14 cellular contexts compared by ENCODE assay signal in genomic region chr18:22822841-22823508, GRCh38.
DNase-seq lines count a peak whose midpoint lies in the region; ATAC-seq, FAIRE-seq and TF ChIP-seq lines count a peak whose summit lies in the region.
"Had no signal": no experiment of that assay in that cellular context is flagged by ENCODE, and none has a peak within 500 bp of the region (broad histone marks: within the 10 kb centered on the region; RNA-seq: fewer than 3 reads in every experiment).

No MANE protein-coding gene starts in this region.

- H3K79me2 ChIP-seq in keratinocyte (ENCODE audit: control insufficient read depth, insufficient read depth, low read length): no peaks in the 10 kb centered on the region

- no peaks in the 10 kb centered on the region for H3K9me3 Mint-ChIP-seq in natural killer cell
- H3K9me3 Mint-ChIP-seq: activated naive CD8-positive, alpha-beta T cell treated with anti-CD3 and anti-CD28 coated beads, Interleukin-2, amount 10 ng/mL, durations not matched to agents 7 days and 5 days had no signal

- H3K27me3 ChIP-seq in keratinocyte (ENCODE audit: control insufficient read depth, extremely low read depth, insufficient read depth, low read length): no peaks in the 10 kb centered on the region

- no peak overlapping the region for H3K27ac Mint-ChIP-seq in natural killer cell
- H3K27ac Mint-ChIP-seq: activated naive CD8-positive, alpha-beta T cell treated with anti-CD3 and anti-CD28 coated beads, Interleukin-2, amount 10 ng/mL, durations not matched to agents 7 days and 5 days had no signal

- no peaks in the 10 kb centered on the region for H3K9me1 ChIP-seq in keratinocyte (ENCODE audit: control insufficient read depth, extremely low read depth, insufficient read depth, low read length)

- no peak overlapping the region for H3K4me2 ChIP-seq in keratinocyte (ENCODE audit: control insufficient read depth, extremely low read depth, insufficient read depth, low read depth, low read length)

- H3K4me1 Mint-ChIP-seq in natural killer cell: no peaks in the 10 kb centered on the region
- H3K4me1 Mint-ChIP-seq: activated naive CD8-positive, alpha-beta T cell treated with anti-CD3 and anti-CD28 coated beads, Interleukin-2, amount 10 ng/mL, durations not matched to agents 7 days and 5 days had no signal

- peaks cover 3 to 4% of the 10 kb centered on the region in 2 donors for H3K27me3 Mint-ChIP-seq in natural killer cell (ENCODE audit: low read depth in 2 of 2)

- H2AFZ ChIP-seq in keratinocyte (ENCODE audit: control insufficient read depth, low read length): peak overlapping the region; percentile 24

- ATAC-seq in GM19043 (IDR thresholded peaks at IDR 0.05; ENCODE audit: low read depth, unreplicated experiment): peak; percentile 88
- ATAC-seq in GM21737 (IDR thresholded peaks at IDR 0.05; ENCODE audit: unreplicated experiment): peak; percentile 65
- peak; percentile 90 for ATAC-seq in HG03196 (IDR thresholded peaks at IDR 0.05; ENCODE audit: unreplicated experiment)
- no peak for ATAC-seq in natural killer cell

- no peaks in the 10 kb centered on the region for H3K36me3 Mint-ChIP-seq in natural killer cell
- H3K36me3 Mint-ChIP-seq: activated naive CD8-positive, alpha-beta T cell treated with anti-CD3 and anti-CD28 coated beads, Interleukin-2, amount 10 ng/mL, durations not matched to agents 7 days and 5 days had no signal

- peak; percentile 51 for FAIRE-seq in keratinocyte (lab: Jason Lieb, UNC)

- H3K9me3 ChIP-seq in keratinocyte (ENCODE audit: control insufficient read depth, low read depth, low read length): no peaks in the 10 kb centered on the region
- H3K9me3 ChIP-seq: lower lobe of right lung had no signal

- H3K4me3 ChIP-seq in keratinocyte (ENCODE audit: control insufficient read depth in 2 of 3, extremely low read depth in 1 of 3, insufficient read depth in 2 of 3, low read depth in 1 of 3, low read length in 3 of 3): no peak overlapping the region
- H3K4me3 ChIP-seq: lower lobe of right lung had no signal

- H4K20me1 ChIP-seq in keratinocyte (ENCODE audit: control insufficient read depth, extremely low read depth, insufficient read depth, low read length): no peaks in the 10 kb centered on the region

- dilution Hi-C loops in keratinocyte (cut with MboI; ENCODE audit: extremely low pct_ligation_motif_present, low sequenced_read_pairs): no loop called here

- intact Hi-C loops in natural killer cell (cut with micrococcal nuclease): no loop called here

- H3K4me1 ChIP-seq in keratinocyte (ENCODE audit: control insufficient read depth, extremely low read depth, insufficient read depth, low read length): peaks cover 45% of the 10 kb centered on the region
- H3K4me1 ChIP-seq: lower lobe of right lung had no signal

- DNase-seq in keratinocyte (ENCODE audit: low read depth, low spot score): no peak
- no peak for DNase-seq in NCI-H1092 (lab: John Stamatoyannopoulos, UW)
- DNase-seq in natural killer cell: no peak
- no peak for DNase-seq in Ammon's horn (ENCODE audit: low spot score)
- DNase-seq: activated CD8-positive, alpha-beta memory T cell treated with anti-CD3 and anti-CD28 coated beads for 24 hours; activated naive CD8-positive, alpha-beta T cell treated with anti-CD3 and anti-CD28 coated beads, Interleukin-2, amount 10 ng/mL, durations not matched to agents 7 days and 5 days; COR-L47; lower lobe of right lung; NK-92 treated with Interleukin-12 subunit alpha and Interleukin-12 subunit beta, amount 100 ng/mL, for 24 hours; stimulated activated CD4-positive, alpha-beta T cell treated with anti-CD3 and anti-CD28 coated beads, Interleukin-4, amount 100 ng/mL, for 24 hours had no signal

- no peak overlapping the region for H3K9ac ChIP-seq in keratinocyte (ENCODE audit: control insufficient read depth, extremely low read depth, insufficient read depth, low read length)

- no peak for TF ChIP-seq CTCF in keratinocyte (optimal IDR thresholded peaks at IDR 0.05 in 1 of 3, IDR thresholded peaks at IDR 0.05 in 1 of 3, conservative IDR thresholded peaks at IDR 0.05 in 1 of 3; ENCODE audit: extremely low read depth in 1 of 3, insufficient read depth in 2 of 3, low read length in 3 of 3)
- TF ChIP-seq CTCF in natural killer cell (IDR thresholded peaks at IDR 0.05): no peak

- no peak overlapping the region for H3K4me3 Mint-ChIP-seq in natural killer cell
- H3K4me3 Mint-ChIP-seq: activated naive CD8-positive, alpha-beta T cell treated with anti-CD3 and anti-CD28 coated beads, Interleukin-2, amount 10 ng/mL, durations not matched to agents 7 days and 5 days had no signal

- H3K36me3 ChIP-seq in keratinocyte (ENCODE audit: control insufficient read depth in 2 of 2, extremely low read depth in 1 of 2, insufficient read depth in 2 of 2, low read length in 2 of 2): no peaks in the 10 kb centered on the region
- H3K36me3 ChIP-seq: lower lobe of right lung had no signal

- no peak overlapping the region for H3K27ac ChIP-seq in keratinocyte (ENCODE audit: control insufficient read depth, insufficient read depth, low read length)
- H3K27ac ChIP-seq: HL-60, lower lobe of right lung had no signal

Comparison
In these comparisons a context has a peak if more than half of its experiments do, and no peak if none do; other contexts are left out.
1. ATAC-seq: peak in GM19043 (single experiment), GM21737 (single experiment) and HG03196 (single experiment); none in natural killer cell (0 of 3).